Comparison of ENCODE assay signal across 8 cellular contexts in genomic region chr11:75350743-75351540, GRCh38. TPM values are rescaled to one million over a fixed set of nuclear protein-coding genes. Genes with fewer than 3 reads are reported as not detected.
A peak's percentile ranks its signal among the peaks of the same experiment; 100 is the strongest.
DNase-seq lines count a peak whose midpoint lies in the region; ATAC-seq and TF ChIP-seq lines count a peak whose summit lies in the region.

No MANE protein-coding gene starts in this region.

- DNase-seq in EH (ENCODE audit: low read depth) (peak; percentile 41), NB4 (ENCODE audit: low read depth) (peak; percentile 80), activated T-cell treated with anti-CD3 and anti-CD28 coated beads for 4 hours (peak; percentile 25), uterus (peak; percentile 34 to 45), iPS-NIHi7 (ENCODE audit: extremely low spot score) (no peak), NCI-H187 (lab: John Stamatoyannopoulos, UW) (no peak)

- H3K4me1 ChIP-seq in uterus = peaks cover 11 to 15% of the 10 kb centered on the region in 2 donors

- H3K9me3 Mint-ChIP-seq in nephron = no peaks in the 10 kb centered on the region

- no peaks in the 10 kb centered on the region for H3K36me3 ChIP-seq in uterus

- peaks cover 14% of the 10 kb centered on the region for H3K27me3 Mint-ChIP-seq in nephron (ENCODE audit: low read depth)

- H3K27ac Mint-ChIP-seq in nephron = peak overlapping the region; percentile 91 to 92 (median 91)

- H3K9me3 ChIP-seq in uterus = no peaks in the 10 kb centered on the region

- peak overlapping the region; percentile 88 to 91 for H3K27ac ChIP-seq in uterus

- H3K4me3 Mint-ChIP-seq in nephron = peak overlapping the region; percentile 87 to 95 (median 93)

- peak; percentile 64 for ATAC-seq in esophagus mucosa

- peaks cover 54% of the 10 kb centered on the region for H3K4me1 Mint-ChIP-seq in nephron

- H3K27me3 ChIP-seq in uterus = no peaks in the 10 kb centered on the region

- intact Hi-C loops in uterus (cut with DNase I; ENCODE audit: low total_unique reads) = no loop called here

- TF ChIP-seq CTCF in NB4 (IDR thresholded peaks at IDR 0.05; ENCODE audit: low read depth, low read length) (peak; percentile 55), nephron (IDR thresholded peaks at IDR 0.05; ENCODE audit: unreplicated experiment in 3 of 3) (no peak), uterus (IDR thresholded peaks at IDR 0.05) (no peak)

- TF ChIP-seq POLR2A in NB4 (IDR thresholded peaks at IDR 0.05; ENCODE audit: extremely low read depth, insufficient read length) (no peak), uterus (IDR thresholded peaks at IDR 0.05) (peak in 1 of 2 donors; percentile 12)

- H3K36me3 Mint-ChIP-seq in nephron (ENCODE audit: low read depth) = no peaks in the 10 kb centered on the region

- peak overlapping the region; percentile 87 for H3K4me3 ChIP-seq in NB4 (ENCODE audit: low read depth, low read length)
- H3K4me3 ChIP-seq in uterus = peak overlapping the region; percentile 45 to 76

RNA-seq across cellular contexts. Expression of gene ARRB1, which starts 0.5 kb away (rescaled TPM):
- total RNA-seq in esophagus mucosa = 7.6 TPM
- total RNA-seq in uterus = 10 to 100 TPM; 23.1 to 61.8 (median 44.8) TPM

RNA-seq across cellular contexts. Expression of gene RPS3, which starts 48.4 kb away (rescaled TPM):
- 2,660 TPM for total RNA-seq in esophagus mucosa
- total RNA-seq in uterus = 1,000 to 10,000 TPM; 1,322 to 4,168 (median 2,484) TPM

Comparison
In these comparisons a context has a peak if more than half of its experiments do, and no peak if none do; other contexts are left out.
1. DNase-seq: peak in EH (single experiment), NB4 (single experiment), activated T-cell treated with anti-CD3 and anti-CD28 coated beads for 4 hours (single experiment) and uterus (2 of 2); none in iPS-NIHi7 (single experiment) and NCI-H187 (0 of 2).